1 cellular context compared by ENCODE assay signal in genomic region chr6:33160728-33161323, GRCh38.
TF ChIP-seq lines count a peak whose summit lies in the region.

No MANE protein-coding gene starts in this region.

TF ChIP-seq in HepG2, 621 proteins besides CTCF, POLR2A, EP300 and RAD21:
- TF ChIP-seq ZFP82 (CRISPR knock-in tag; IDR thresholded peaks at IDR 0.05; ENCODE audit: borderline replicate concordance) (0 out of 2 replicates have a peak, but pooled peaks have one; percentile 1), ZNF704 (CRISPR knock-in tag; IDR thresholded peaks at IDR 0.05; ENCODE audit: borderline replicate concordance) (no peak), XRCC5 (optimal IDR thresholded peaks at IDR 0.05; ENCODE audit: low read length) (no peak)
